ENCODE assay signal across 8 cellular contexts in the genomic region with DNA sequence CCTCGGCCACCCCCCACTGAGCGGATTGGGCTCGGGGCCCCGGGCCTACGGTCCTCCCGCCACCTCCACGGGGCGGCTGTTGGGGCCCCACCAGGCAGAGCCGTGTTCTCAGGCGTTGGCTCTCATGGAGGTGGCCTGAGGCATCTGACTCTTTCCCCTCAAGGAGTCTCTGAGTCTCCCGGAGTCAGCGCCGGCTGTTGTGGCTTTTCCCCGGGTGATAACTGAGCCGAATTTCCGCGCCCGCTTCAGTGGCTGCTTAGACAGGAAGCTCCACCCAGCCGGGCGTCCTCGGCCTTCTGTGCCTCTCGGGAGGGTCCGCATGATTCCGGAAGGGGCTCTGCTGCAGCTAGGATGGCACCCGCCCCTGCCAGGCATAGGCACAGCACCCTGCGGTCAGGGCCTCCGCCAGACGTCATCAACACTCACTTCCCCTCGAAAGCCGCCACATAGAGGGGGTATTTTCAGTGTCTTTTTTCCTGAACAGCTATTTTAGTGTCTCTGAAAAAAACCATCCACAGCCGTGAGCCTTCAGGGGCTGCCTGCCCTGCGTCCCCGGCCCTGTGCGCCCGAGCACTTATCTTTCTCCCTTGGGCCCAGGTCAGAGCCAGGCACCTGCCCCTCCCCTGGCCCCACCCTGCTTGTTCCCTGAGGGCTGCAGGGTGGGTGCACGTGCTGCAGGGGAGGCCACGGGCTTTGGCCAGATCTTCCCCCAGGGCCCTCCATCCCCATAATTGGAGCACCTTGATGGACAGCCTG.
DNase-seq lines count a peak whose midpoint lies in the region; ATAC-seq and TF ChIP-seq lines count a peak whose summit lies in the region.

No MANE protein-coding gene starts in this region.

- H3K4me1 ChIP-seq in adrenal gland (replicated peaks in 1 of 2) (peaks cover 6 to 37% of the 10 kb centered on the region in 2 donors), left lung (peaks cover 32 to 49% of the 10 kb centered on the region in 2 donors)

- H3K4me1 Mint-ChIP-seq in endothelial cell (ENCODE audit: unreplicated experiment) = peaks cover 5% of the 10 kb centered on the region

- DNase-seq in T-helper 2 cell (peak; percentile 69 to 99 (median 92)), adrenal gland (peak in 6 of 7 donors; percentile 68 to 89 (median 81)), left lung (peak; percentile 91 to 94), endothelial cell (ENCODE audit: low spot score) (no peak), MG63 (no peak)
- peak; percentile 86 to 89 for DNase-seq in stimulated activated CD8-positive, alpha-beta memory T cell treated with anti-CD3 and anti-CD28 coated beads, Interleukin-15, amount 100 ng/mL, for 48 hours (ENCODE audit: low read depth in 2 of 2)

- H3K36me3 Mint-ChIP-seq in endothelial cell (ENCODE audit: low read depth, unreplicated experiment) = peaks cover 13% of the 10 kb centered on the region

- peaks cover 9% of the 10 kb centered on the region for H3K27me3 Mint-ChIP-seq in endothelial cell (ENCODE audit: unreplicated experiment)

- H3K27ac ChIP-seq in adrenal gland (peak overlapping the region; percentile 47 to 93 (median 66)), left lung (peak overlapping the region; percentile 87 to 92)

- no peak for TF ChIP-seq CTCF in adrenal gland (IDR thresholded peaks at IDR 0.05)
- no peak for TF ChIP-seq CTCF in left lung (IDR thresholded peaks at IDR 0.05)
- TF ChIP-seq CTCF in endothelial cell (IDR thresholded peaks at IDR 0.05; ENCODE audit: unreplicated experiment) = no peak

- no peaks in the 10 kb centered on the region for H3K9me3 ChIP-seq in adrenal gland (replicated peaks in 1 of 3)
- H3K9me3 ChIP-seq in left lung = no peaks in the 10 kb centered on the region
- H3K9me3 ChIP-seq in MG63 = no peaks in the 10 kb centered on the region

- H3K9me3 Mint-ChIP-seq in endothelial cell (ENCODE audit: unreplicated experiment) = no peaks in the 10 kb centered on the region

- TF ChIP-seq POLR2A in adrenal gland (IDR thresholded peaks at IDR 0.05) = peak in 1 of 2 donors; percentile 41

- H3K36me3 ChIP-seq in adrenal gland (replicated peaks in 1 of 2) (peaks cover 0 to 26% of the 10 kb centered on the region in 2 donors), left lung (peaks cover 0 to 50% of the 10 kb centered on the region in 2 donors), MG63 (peaks cover 18% of the 10 kb centered on the region)

- H3K27me3 ChIP-seq in adrenal gland = no peaks in the 10 kb centered on the region
- no peaks in the 10 kb centered on the region for H3K27me3 ChIP-seq in left lung
- no peaks in the 10 kb centered on the region for H3K27me3 ChIP-seq in MG63

- H3K4me3 ChIP-seq in adrenal gland = peak overlapping the region in 1 of 4 donors; percentile 43
- peak overlapping the region in 1 of 2 donors; percentile 35 for H3K4me3 ChIP-seq in left lung
- H3K4me3 ChIP-seq in MG63 = no peak overlapping the region

- intact Hi-C loops in adrenal gland (cut with DNase I) (no loop called here), left lung (cut with DNase I) (no loop called here)

- peak; percentile 40 for ATAC-seq in GM18520 (IDR thresholded peaks at IDR 0.05; ENCODE audit: unreplicated experiment)
- ATAC-seq in HG03025 (IDR thresholded peaks at IDR 0.05; ENCODE audit: low FRiP score, unreplicated experiment) = peak; percentile 41
- ATAC-seq in left lung = peak; percentile 66

- no peak overlapping the region for H3K27ac Mint-ChIP-seq in endothelial cell (ENCODE audit: unreplicated experiment)

- H3K4me3 Mint-ChIP-seq in endothelial cell (ENCODE audit: unreplicated experiment) = no peak overlapping the region

- 49 to 60% (median 49%) methylated on average over 22 to 37 of the region's 37 CpGs for WGBS in adrenal gland, 4 donors

Comparison
In these comparisons a context has a peak if more than half of its experiments do, and no peak if none do; other contexts are left out.
1. DNase-seq: peak in T-helper 2 cell (5 of 5), adrenal gland (6 of 7), left lung (2 of 2) and stimulated activated CD8-positive, alpha-beta memory T cell treated with anti-CD3 and anti-CD28 coated beads, Interleukin-15, amount 100 ng/mL, for 48 hours (2 of 2); none in endothelial cell (single experiment) and MG63 (single experiment).
2. Peak in every context shown above with its lines, with median percentiles within 50 percentile points of each other: ATAC-seq.